ENCODE assay signal across 18 cellular contexts in the genomic region with DNA sequence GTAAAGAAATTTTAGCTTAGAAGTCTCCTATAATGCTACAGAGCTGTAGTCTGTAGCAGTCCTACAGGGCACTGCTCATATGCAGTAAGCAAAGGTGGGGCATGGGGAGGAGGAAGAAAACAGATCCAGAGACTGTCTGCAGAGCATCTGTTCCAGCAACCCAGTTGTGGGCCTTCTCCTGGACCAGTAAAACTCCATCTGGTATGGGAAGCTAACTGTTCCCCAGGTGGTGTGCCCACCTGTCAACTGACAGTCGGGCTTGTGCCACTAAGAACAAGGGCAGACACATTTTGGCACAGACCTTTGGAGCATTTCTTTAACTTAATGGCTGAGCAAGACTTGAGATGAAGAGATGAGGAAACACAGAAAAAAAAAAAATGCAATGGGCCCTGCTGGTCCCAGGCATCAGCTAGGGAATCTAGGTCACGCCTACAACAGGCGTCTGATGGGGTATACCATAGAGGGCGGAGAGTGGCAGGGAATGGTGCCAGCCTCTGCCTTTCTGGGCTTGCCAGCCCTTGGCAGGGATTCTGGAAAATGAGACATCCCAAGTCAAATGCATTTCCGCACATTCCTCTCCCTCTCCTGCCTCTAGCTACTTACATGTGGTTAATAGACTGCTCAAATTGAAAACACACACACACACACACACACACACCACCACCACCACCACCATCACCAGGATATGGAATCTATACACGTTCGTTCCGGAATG.
DNase-seq lines count a peak whose midpoint lies in the region; ATAC-seq, FAIRE-seq and TF ChIP-seq lines count a peak whose summit lies in the region.
"Had no signal": no experiment of that assay in that cellular context is flagged by ENCODE, and none has a peak within 500 bp of the region (broad histone marks: within the 10 kb centered on the region; RNA-seq: fewer than 3 reads in every experiment).

No MANE protein-coding gene starts in this region.

- H3K18ac ChIP-seq in H1 (ENCODE audit: extremely low read depth, low read length): no peak overlapping the region

- 93% methylated on average over 8 of the region's 8 CpGs; no CpG with 5 or more reads in 1 of the 2 experiments for WGBS in H1 (ENCODE audit: extremely low coverage in 1 of 2, insufficient coverage in 1 of 2, insufficient read length in 1 of 2, insufficient replicate concordance in 2 of 2, low coverage in 1 of 2, low lambda C conversion rate in 2 of 2, missing lambda C conversion rate in 1 of 2), 2 experiments

- CTCF ChIA-PET in RWPE1 (lab: Yijun Ruan, JAX): no interaction called here
- CTCF ChIA-PET in H1 (lab: Charles Lee; ENCODE audit: partially characterized antibody): interaction anchor here (0.7 to 1.4 kb wide), 4 partner anchors 11 to 671 kb away, joined by 3 to 5 read pairs (median 4); no protein-coding TSS in a partner anchor

- no peak overlapping the region for H3K9ac ChIP-seq in H1 (replicated peaks in 1 of 4; ENCODE audit: extremely low read depth in 1 of 4, low read depth in 3 of 4, low read length in 3 of 4)

- H3K9me3 ChIP-seq in H1 (ENCODE audit: insufficient read depth in 2 of 2, low read depth in 1 of 2, low read length in 1 of 2) (no peaks in the 10 kb centered on the region), osteoblast (ENCODE audit: low read depth, low read length) (no peaks in the 10 kb centered on the region), mucosa of descending colon (no peaks in the 10 kb centered on the region)
- H3K9me3 ChIP-seq: neutrophil, vagina had no signal

- no peaks in the 10 kb centered on the region for H3K9me3 Mint-ChIP-seq in GM23338
- H3K9me3 Mint-ChIP-seq: activated naive CD4-positive, alpha-beta T cell treated with anti-CD3 and anti-CD28 coated beads, Interleukin-2, amount 50 U/mL, for 24 hours had no signal

- H3K14ac ChIP-seq in H1 (ENCODE audit: insufficient read length): no peak overlapping the region

- H2BK120ac ChIP-seq in H1 (replicated peaks; ENCODE audit: low read depth, low read length): no peak overlapping the region

- H4K91ac ChIP-seq in H1 (replicated peaks; ENCODE audit: insufficient read length, low read length): no peak overlapping the region

- no peak for FAIRE-seq in H1 (lab: Jason Lieb, UNC)

- H2BK20ac ChIP-seq in H1 (ENCODE audit: low read length): no peak overlapping the region

- no peak overlapping the region for H3K23ac ChIP-seq in H1 (ENCODE audit: insufficient read length)

- H3K4me2 ChIP-seq in GM23338: no peak overlapping the region
- H3K4me2 ChIP-seq in H1 (ENCODE audit: insufficient read depth in 1 of 2, low read depth in 2 of 2, low read length in 2 of 2): no peak overlapping the region
- peak overlapping the region; percentile 61 for H3K4me2 ChIP-seq in osteoblast (ENCODE audit: insufficient read depth, low read length)

- H3K79me2 ChIP-seq in GM23338 (replicated peaks; ENCODE audit: insufficient read depth) (no peaks in the 10 kb centered on the region), H1 (ENCODE audit: control insufficient read depth in 1 of 2, insufficient read depth in 2 of 2, low read length in 2 of 2) (no peaks in the 10 kb centered on the region), osteoblast (ENCODE audit: insufficient read depth, low read length) (no peaks in the 10 kb centered on the region)

- H2AFZ ChIP-seq in GM23338: no peak overlapping the region
- H2AFZ ChIP-seq in H1 (ENCODE audit: low read length): no peak overlapping the region
- H2AFZ ChIP-seq in osteoblast (ENCODE audit: low read length): peak overlapping the region; percentile 20

- POLR2A ChIA-PET in RWPE1 (lab: Yijun Ruan, JAX; ENCODE audit: low non-redundant PET) (interaction anchor here (0.8 kb wide), 1 partner anchor 13 kb away, joined by 3 read pairs; no protein-coding TSS in a partner anchor), H1 (lab: Charles Lee; ENCODE audit: partially characterized antibody) (interaction anchor here (0.6 kb wide), 1 partner anchor 73 kb away, joined by 5 read pairs; no protein-coding TSS in a partner anchor)

- TF ChIP-seq POLR2A in H1 (IDR thresholded peaks at IDR 0.05; ENCODE audit: control extremely low read depth in 1 of 2, low read depth in 2 of 2, low read length in 2 of 2): no peak

- TF ChIP-seq RAD21 in H1 (IDR thresholded peaks at IDR 0.05 in 1 of 2, conservative IDR thresholded peaks at IDR 0.05 in 1 of 2; ENCODE audit: low read depth in 2 of 2, low read length in 2 of 2): no peak

- H4K8ac ChIP-seq in H1 (ENCODE audit: extremely low read depth, insufficient read depth, low read length): no peak overlapping the region

- H3K27ac Mint-ChIP-seq in GM23338: peak overlapping the region; percentile 54; the same call in 1 of the 2 replicates
- H3K27ac Mint-ChIP-seq: activated naive CD4-positive, alpha-beta T cell treated with anti-CD3 and anti-CD28 coated beads, Interleukin-2, amount 50 U/mL, for 24 hours had no signal

- H2BK15ac ChIP-seq in H1 (ENCODE audit: low read length): no peak overlapping the region

- no peak overlapping the region for H3K4me3 ChIP-seq in GM23338
- no peak overlapping the region for H3K4me3 ChIP-seq in H1 (ENCODE audit: extremely low read depth in 1 of 4, insufficient read depth in 2 of 4, low read depth in 3 of 4, low read length in 4 of 4)
- no peak overlapping the region for H3K4me3 ChIP-seq in osteoblast (ENCODE audit: insufficient read depth, low read length)
- no peak overlapping the region for H3K4me3 ChIP-seq in mucosa of descending colon
- H3K4me3 ChIP-seq: vagina had no signal

- TF ChIP-seq CTCF in GM23338 (conservative IDR thresholded peaks at IDR 0.05; ENCODE audit: low read depth in 2 of 2): no peak
- no peak for TF ChIP-seq CTCF in RWPE1 (conservative IDR thresholded peaks at IDR 0.05; ENCODE audit: low read depth)
- no peak for TF ChIP-seq CTCF in H1 (IDR thresholded peaks at IDR 0.05; ENCODE audit: control extremely low read depth in 1 of 3, insufficient read depth in 1 of 3, low read depth in 1 of 3, low read length in 3 of 3)
- no peak for TF ChIP-seq CTCF in osteoblast (IDR thresholded peaks at IDR 0.05; ENCODE audit: extremely low read depth, low read depth, low read length)
- no peak for TF ChIP-seq CTCF in mucosa of descending colon (IDR thresholded peaks at IDR 0.05)

- TF ChIP-seq EP300 in H1 (IDR thresholded peaks at IDR 0.05; ENCODE audit: borderline replicate concordance in 1 of 2, low read depth in 2 of 2, low read length in 2 of 2): no peak

- H4K5ac ChIP-seq in H1 (ENCODE audit: insufficient read length, low read depth, low read length): no peak overlapping the region

- H3K27me3 Mint-ChIP-seq in GM23338 (ENCODE audit: insufficient read depth, low read depth, poor library complexity): peaks cover 4% of the 10 kb centered on the region
- H3K27me3 Mint-ChIP-seq: activated naive CD4-positive, alpha-beta T cell treated with anti-CD3 and anti-CD28 coated beads, Interleukin-2, amount 50 U/mL, for 24 hours had no signal

- intact Hi-C loops in mucosa of descending colon (cut with DNase I, micrococcal nuclease): no loop called here

- H3K27me3 ChIP-seq in GM23338 (ENCODE audit: insufficient read depth): no peaks in the 10 kb centered on the region
- H3K27me3 ChIP-seq in H1 (replicated peaks in 1 of 4; ENCODE audit: control insufficient read depth in 3 of 4, extremely low read depth in 1 of 4, insufficient read depth in 3 of 4, low read length in 3 of 4): no peaks in the 10 kb centered on the region
- no peaks in the 10 kb centered on the region for H3K27me3 ChIP-seq in osteoblast (ENCODE audit: insufficient read depth, low read length)
- H3K27me3 ChIP-seq: neutrophil, vagina had no signal

- no peak overlapping the region; the same call in 1 of the 2 replicates for H2BK5ac ChIP-seq in H1 (ENCODE audit: low read depth, low read length)

- H3K4ac ChIP-seq in H1 (replicated peaks; ENCODE audit: insufficient read length, low read depth, low read length): no peak overlapping the region

- peak; percentile 36; the same call in 1 of the 3 replicates for ATAC-seq in GM23338
- ATAC-seq in mucosa of descending colon: no peak

- H3K4me3 Mint-ChIP-seq in GM23338: no peak overlapping the region
- H3K4me3 Mint-ChIP-seq: activated naive CD4-positive, alpha-beta T cell treated with anti-CD3 and anti-CD28 coated beads, Interleukin-2, amount 50 U/mL, for 24 hours had no signal

- 0 out of 2 replicates have a peak overlapping the region, but pooled peaks have one; percentile 33 for H2BK12ac ChIP-seq in H1 (ENCODE audit: low read depth, low read length)

- no peak for DNase-seq in GM23338 (ENCODE audit: low spot score)
- DNase-seq in RWPE1 (ENCODE audit: low spot score): peak; percentile 72
- no peak for DNase-seq in H1 (ENCODE audit: low read depth in 1 of 2, low spot score in 2 of 2)
- no peak for DNase-seq in osteoblast (ENCODE audit: insufficient read length, low spot score, missing footprints)
- DNase-seq in stimulated activated CD4-positive, alpha-beta T cell treated with anti-CD3 and anti-CD28 coated beads, Interleukin-4, amount 100 ng/mL, for 4 hours: no peak
- DNase-seq in mucosa of descending colon: no peak
- DNase-seq in Ammon's horn (ENCODE audit: low spot score): no peak
- no peak for DNase-seq in NCI-H1092 (lab: John Stamatoyannopoulos, UW)
- DNase-seq: activated CD4-positive, alpha-beta T cell treated with anti-CD3 and anti-CD28 coated beads for 4 hours; DMS79 treated with DMSO at 0.1 percent for 48 hours; Karpas-422; NCI-H187; NK-92 treated with Interleukin-12 subunit alpha and Interleukin-12 subunit beta, amount 100 ng/mL, for 24 hours; SHP77 treated with DMSO at 0.1 percent for 48 hours; stimulated activated CD4-positive, alpha-beta T cell treated with anti-CD3 and anti-CD28 coated beads, Interleukin-12 subunit alpha, Interleukin-12 subunit beta, amount 100 ng/mL, for 4 hours had no signal

- H3K36me3 ChIP-seq in GM23338 (ENCODE audit: insufficient read depth) (no peaks in the 10 kb centered on the region), H1 (ENCODE audit: control insufficient read depth in 2 of 4, insufficient read depth in 4 of 4, low read length in 3 of 4) (no peaks in the 10 kb centered on the region), osteoblast (ENCODE audit: insufficient read depth, low read length) (no peaks in the 10 kb centered on the region), mucosa of descending colon (ENCODE audit: low read depth) (no peaks in the 10 kb centered on the region)
- H3K36me3 ChIP-seq: neutrophil, vagina had no signal

- H4K20me1 ChIP-seq in GM23338 (replicated peaks; ENCODE audit: insufficient read depth): no peaks in the 10 kb centered on the region
- H4K20me1 ChIP-seq in H1 (replicated peaks in 1 of 2; ENCODE audit: control insufficient read depth in 1 of 2, insufficient read depth in 2 of 2, low read length in 2 of 2): no peaks in the 10 kb centered on the region
- H4K20me1 ChIP-seq in osteoblast (ENCODE audit: insufficient read depth, low read length): no peaks in the 10 kb centered on the region

- H3K36me3 Mint-ChIP-seq in GM23338 (ENCODE audit: low read depth): no peaks in the 10 kb centered on the region

- no peak overlapping the region for H3K56ac ChIP-seq in H1 (replicated peaks; ENCODE audit: insufficient read length, low read depth, low read length)

- H3K27ac ChIP-seq in GM23338 (ENCODE audit: low read depth): no peak overlapping the region
- peak overlapping the region; percentile 76 for H3K27ac ChIP-seq in RWPE1
- H3K27ac ChIP-seq in H1 (ENCODE audit: low read depth, low read length): no peak overlapping the region
- H3K27ac ChIP-seq in osteoblast (ENCODE audit: low read depth, low read length): peak overlapping the region; percentile 26
- H3K27ac ChIP-seq: neutrophil, vagina had no signal

- peaks cover 46% of the 10 kb centered on the region for H3K4me1 Mint-ChIP-seq in GM23338
- H3K4me1 Mint-ChIP-seq: activated naive CD4-positive, alpha-beta T cell treated with anti-CD3 and anti-CD28 coated beads, Interleukin-2, amount 50 U/mL, for 24 hours had no signal

- H3K23me2 ChIP-seq in H1 (ENCODE audit: low read depth, low read length): peaks cover 1% of the 10 kb centered on the region; the same call in 1 of the 2 replicates

- H3K79me1 ChIP-seq in H1 (ENCODE audit: low read depth, low read length): no peaks in the 10 kb centered on the region

- H2AK5ac ChIP-seq in H1 (ENCODE audit: low read depth, low read length): no peak overlapping the region

- no peaks in the 10 kb centered on the region for H3K9me2 ChIP-seq in GM23338 (ENCODE audit: insufficient read depth)

- H3K4me1 ChIP-seq in GM23338 (ENCODE audit: insufficient read depth) (peaks cover 39% of the 10 kb centered on the region), H1 (replicated peaks in 1 of 4; ENCODE audit: control insufficient read depth in 3 of 4, insufficient read depth in 4 of 4, low read length in 3 of 4) (peaks cover 0 to 3% (median 1%) of the 10 kb centered on the region in 4 experiments; a peak in 2 of 7 replicates), osteoblast (ENCODE audit: insufficient read depth, low read length) (peaks cover 34% of the 10 kb centered on the region), mucosa of descending colon (ENCODE audit: low read depth) (no peaks in the 10 kb centered on the region)
- H3K4me1 ChIP-seq: vagina had no signal

- H3F3A ChIP-seq in GM23338 (replicated peaks; ENCODE audit: low read depth): no peaks in the 10 kb centered on the region

Comparison
In these comparisons a context has a peak if more than half of its experiments do, and no peak if none do; other contexts are left out.
1. H3K27ac ChIP-seq: peak in RWPE1 (single experiment) and osteoblast (single experiment); none in GM23338 (single experiment) and H1 (single experiment).